In the genomic region with DNA sequence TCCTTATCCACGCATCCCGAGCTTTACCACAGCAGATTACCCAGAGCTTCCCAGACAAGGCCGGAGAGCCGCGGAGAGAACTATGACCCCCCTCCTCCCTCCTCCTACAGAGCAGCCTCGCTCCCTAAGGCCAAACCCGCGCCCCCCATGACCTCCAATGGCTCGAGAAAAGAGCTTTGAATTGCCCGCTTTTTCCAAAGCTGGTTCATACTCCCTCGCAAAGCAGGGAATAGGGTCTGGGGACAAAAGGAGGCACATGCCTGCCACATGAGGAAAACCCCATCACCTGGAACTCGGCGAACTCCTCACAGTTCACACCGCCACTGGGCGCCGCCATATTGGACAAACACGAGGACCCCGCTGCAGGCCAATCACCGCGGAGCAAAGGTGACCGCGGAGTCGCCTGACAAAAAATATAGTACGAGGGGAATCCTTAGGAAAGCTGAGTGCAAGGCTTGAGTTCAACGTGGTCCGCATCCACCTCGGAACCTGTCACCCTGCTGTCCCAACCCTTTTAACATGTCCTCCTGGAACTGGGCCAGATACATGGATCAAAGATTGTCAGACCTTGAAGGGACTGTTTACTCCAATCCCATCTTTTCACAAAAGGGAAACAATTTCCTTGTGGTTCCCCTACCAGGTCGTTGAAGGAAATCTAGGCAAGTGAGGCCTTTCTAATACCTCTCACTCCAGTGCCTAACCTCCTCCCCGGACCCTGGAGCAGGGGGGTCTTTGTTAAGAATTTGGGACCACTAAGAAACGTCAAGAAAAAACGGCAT, we compare ENCODE assay signal across 8 cellular contexts. TPM values are rescaled to one million over a fixed set of nuclear protein-coding genes. Genes with fewer than 3 reads are reported as not detected.
DNase-seq lines count a peak whose midpoint lies in the region; ATAC-seq, FAIRE-seq and TF ChIP-seq lines count a peak whose summit lies in the region.

A gene (minus strand): TSS at position 344 of the 779 bp plus-strand sequence. CDS start 7 bp downstream, at position 337.

- peak within 1 kb of the TSS; percentile 93 for H2AFZ ChIP-seq in Loucy (ENCODE audit: low read length)
- peak within 1 kb of the TSS; percentile 99 for H2AFZ ChIP-seq in fibroblast of lung (ENCODE audit: low read length)

- peaks cover 74% of the 10 kb centered on the region for H3K36me3 Mint-ChIP-seq in activated T-helper 17 cell treated with anti-CD3 and anti-CD28 coated beads, Interleukin-2, amount 50 U/mL, for 72 hours (ENCODE audit: low read depth)
- peaks cover 0 to 19% (median 0%) of the 10 kb centered on the region in 5 donors for H3K36me3 Mint-ChIP-seq in naive thymus-derived CD4-positive, alpha-beta T cell
- H3K36me3 Mint-ChIP-seq in stimulated activated naive B cell treated with anti-CD40 and anti-IgM and Interleukin-4, amounts not matched to agents 10 μg/mL and 1 μg/mL and 100 μg/mL, for 72 hours: peaks cover 17 to 20% of the 10 kb centered on the region in 2 donors

- ATAC-seq in GM21737 (IDR thresholded peaks at IDR 0.05; ENCODE audit: unreplicated experiment) (peak; percentile 44), RWPE2 (ENCODE audit: low read depth) (peak; percentile 57)
- peak; percentile 46 for ATAC-seq in activated T-helper 17 cell treated with anti-CD3 and anti-CD28 coated beads, Interleukin-2, amount 50 U/mL, for 72 hours (replicated peaks)
- peak; percentile 69 for ATAC-seq in naive thymus-derived CD4-positive, alpha-beta T cell
- peak; percentile 38 to 46 for ATAC-seq in stimulated activated naive B cell treated with anti-CD40 and anti-IgM and Interleukin-4, amounts not matched to agents 10 μg/mL and 1 μg/mL and 100 μg/mL, for 72 hours (replicated peaks)

- H3K4me1 Mint-ChIP-seq in activated T-helper 17 cell treated with anti-CD3 and anti-CD28 coated beads, Interleukin-2, amount 50 U/mL, for 72 hours: peaks cover 28% of the 10 kb centered on the region
- peaks cover 18 to 64% (median 50%) of the 10 kb centered on the region in 7 donors for H3K4me1 Mint-ChIP-seq in naive thymus-derived CD4-positive, alpha-beta T cell
- H3K4me1 Mint-ChIP-seq in stimulated activated naive B cell treated with anti-CD40 and anti-IgM and Interleukin-4, amounts not matched to agents 10 μg/mL and 1 μg/mL and 100 μg/mL, for 72 hours: peaks cover 32 to 75% of the 10 kb centered on the region in 2 donors

- peaks cover 52% of the 10 kb centered on the region for H3K4me1 ChIP-seq in Loucy (ENCODE audit: insufficient read depth, low read length, poor library complexity, severe bottlenecking)
- H3K4me1 ChIP-seq in RWPE2 (ENCODE audit: insufficient read depth, poor library complexity, severe bottlenecking): peaks cover 6% of the 10 kb centered on the region
- H3K4me1 ChIP-seq in fibroblast of lung (ENCODE audit: control insufficient read depth, extremely low read depth, insufficient read depth, low read length): peaks cover 4% of the 10 kb centered on the region
- peaks cover 12 to 15% of the 10 kb centered on the region in 2 donors for H3K4me1 ChIP-seq in naive thymus-derived CD4-positive, alpha-beta T cell (ENCODE audit: control insufficient read depth in 2 of 2, insufficient read depth in 2 of 2, low read length in 2 of 2)

- H3F3A ChIP-seq in Loucy (ENCODE audit: low read depth): no peaks in the 10 kb centered on the region

- CTCF ChIA-PET in naive thymus-derived CD4-positive, alpha-beta T cell (lab: Charles Lee): interaction anchor here (0.5 to 1.1 kb wide), 5 partner anchors 10 to 836 kb away, joined by 3 to 5 read pairs (median 3); no protein-coding TSS in a partner anchor

- H3K27me3 ChIP-seq in Loucy (ENCODE audit: insufficient read depth, low read length, poor library complexity, severe bottlenecking): no peaks in the 10 kb centered on the region
- H3K27me3 ChIP-seq in RWPE2 (ENCODE audit: insufficient read depth, poor library complexity, severe bottlenecking): no peaks in the 10 kb centered on the region
- no peaks in the 10 kb centered on the region for H3K27me3 ChIP-seq in fibroblast of lung (ENCODE audit: control insufficient read depth, insufficient read depth, low read length)
- no peaks in the 10 kb centered on the region for H3K27me3 ChIP-seq in naive thymus-derived CD4-positive, alpha-beta T cell (ENCODE audit: control insufficient read depth in 2 of 2, insufficient read depth in 2 of 2, low read length in 2 of 2)

- H3K27me3 Mint-ChIP-seq in activated T-helper 17 cell treated with anti-CD3 and anti-CD28 coated beads, Interleukin-2, amount 50 U/mL, for 72 hours: no peaks in the 10 kb centered on the region
- no peaks in the 10 kb centered on the region for H3K27me3 Mint-ChIP-seq in naive thymus-derived CD4-positive, alpha-beta T cell
- no peaks in the 10 kb centered on the region for H3K27me3 Mint-ChIP-seq in stimulated activated naive B cell treated with anti-CD40 and anti-IgM and Interleukin-4, amounts not matched to agents 10 μg/mL and 1 μg/mL and 100 μg/mL, for 72 hours

- POLR2A ChIA-PET in naive thymus-derived CD4-positive, alpha-beta T cell (lab: Charles Lee): interaction anchor here (0.8 to 5.2 kb wide), 5 partner anchors 10 to 411 kb away, joined by 4 to 112 read pairs (median 11); a partner anchor contains a TSS

- no peaks in the 10 kb centered on the region for H3K9me2 ChIP-seq in Loucy (replicated peaks; ENCODE audit: low read depth, low read length)

- peak within 1 kb of the TSS; percentile 87 for H3K9ac ChIP-seq in Loucy (ENCODE audit: low read depth, low read length, poor library complexity, severe bottlenecking)
- peak within 1 kb of the TSS; percentile 72 for H3K9ac ChIP-seq in fibroblast of lung (ENCODE audit: insufficient read depth, low read length)

- H3K36me3 ChIP-seq in Loucy (ENCODE audit: insufficient read depth, low read length) (no peaks in the 10 kb centered on the region), RWPE2 (ENCODE audit: low read depth) (peaks cover 21% of the 10 kb centered on the region), fibroblast of lung (ENCODE audit: control insufficient read depth, insufficient read depth, low read length) (no peaks in the 10 kb centered on the region)
- H3K36me3 ChIP-seq in naive thymus-derived CD4-positive, alpha-beta T cell (ENCODE audit: control insufficient read depth in 2 of 3, insufficient read depth in 3 of 3, low read length in 3 of 3): peaks cover 0 to 6% (median 0%) of the 10 kb centered on the region in 3 experiments

- TF ChIP-seq CTCF in D721Med (IDR thresholded peaks at IDR 0.05; ENCODE audit: insufficient read depth, missing control alignments) (no peak), Loucy (conservative IDR thresholded peaks at IDR 0.05; ENCODE audit: low read length) (no peak), RWPE2 (IDR thresholded peaks at IDR 0.05; ENCODE audit: poor library complexity, severe bottlenecking) (no peak), fibroblast of lung (conservative IDR thresholded peaks at IDR 0.05 in 1 of 2, IDR thresholded peaks at IDR 0.05 in 1 of 2; ENCODE audit: low read depth in 1 of 2, low read length in 2 of 2) (no peak)

- no peak for FAIRE-seq in D721Med (lab: Jason Lieb, UNC)

- H3K27ac Mint-ChIP-seq in activated T-helper 17 cell treated with anti-CD3 and anti-CD28 coated beads, Interleukin-2, amount 50 U/mL, for 72 hours: peak within 1 kb of the TSS; percentile 99
- H3K27ac Mint-ChIP-seq in naive thymus-derived CD4-positive, alpha-beta T cell: peak within 1 kb of the TSS; percentile 88 to 98 (median 95)
- peak within 1 kb of the TSS; percentile 98 for H3K27ac Mint-ChIP-seq in stimulated activated naive B cell treated with anti-CD40 and anti-IgM and Interleukin-4, amounts not matched to agents 10 μg/mL and 1 μg/mL and 100 μg/mL, for 72 hours

- peak; percentile 43 for DNase-seq in D721Med (ENCODE audit: insufficient read length, low spot score)
- DNase-seq in RWPE2 (ENCODE audit: low spot score): peak; percentile 79
- DNase-seq in fibroblast of lung (ENCODE audit: low read depth in 2 of 2): peak; percentile 73 to 81
- DNase-seq in naive thymus-derived CD4-positive, alpha-beta T cell: peak; percentile 61 to 85 (median 82)
- peak; percentile 80 for DNase-seq in stimulated activated naive B cell treated with anti-CD40 and anti-IgM and Interleukin-4, amounts not matched to agents 10 μg/mL and 1 μg/mL and 100 μg/mL, for 72 hours

- H3K27ac ChIP-seq in RWPE2 (ENCODE audit: poor library complexity, severe bottlenecking): peak within 1 kb of the TSS; percentile 82
- H3K27ac ChIP-seq in fibroblast of lung (ENCODE audit: insufficient read depth, low read length): peak within 1 kb of the TSS; percentile 70
- peak within 1 kb of the TSS; percentile 85 for H3K27ac ChIP-seq in naive thymus-derived CD4-positive, alpha-beta T cell (ENCODE audit: low read depth, low read length)

- H3K79me2 ChIP-seq in Loucy (ENCODE audit: insufficient read depth, low read length) (peaks cover 81% of the 10 kb centered on the region), fibroblast of lung (ENCODE audit: control insufficient read depth, insufficient read depth, low read length) (peaks cover 14% of the 10 kb centered on the region)

- peak within 1 kb of the TSS; percentile 95 for H3K4me3 Mint-ChIP-seq in activated T-helper 17 cell treated with anti-CD3 and anti-CD28 coated beads, Interleukin-2, amount 50 U/mL, for 72 hours
- H3K4me3 Mint-ChIP-seq in naive thymus-derived CD4-positive, alpha-beta T cell: peak within 1 kb of the TSS; percentile 87 to 99 (median 95)
- H3K4me3 Mint-ChIP-seq in stimulated activated naive B cell treated with anti-CD40 and anti-IgM and Interleukin-4, amounts not matched to agents 10 μg/mL and 1 μg/mL and 100 μg/mL, for 72 hours: peak within 1 kb of the TSS; percentile 91 to 95

- intact Hi-C loops in naive thymus-derived CD4-positive, alpha-beta T cell (cut with micrococcal nuclease): loop anchor here (1.0 to 10.0 kb wide), 6 partner anchors 61 to 1786 kb away; a partner anchor contains a TSS

- peak within 1 kb of the TSS; percentile 98 for H3K4me2 ChIP-seq in Loucy (ENCODE audit: low read depth, low read length, poor library complexity, severe bottlenecking)
- H3K4me2 ChIP-seq in fibroblast of lung (ENCODE audit: extremely low read depth, insufficient read depth, low read length): peak within 1 kb of the TSS; percentile 99

- H4K20me1 ChIP-seq in Loucy (ENCODE audit: insufficient read depth, low read length, poor library complexity, severe bottlenecking): peaks cover 7% of the 10 kb centered on the region
- no peaks in the 10 kb centered on the region for H4K20me1 ChIP-seq in fibroblast of lung (ENCODE audit: control insufficient read depth, extremely low read depth, insufficient read depth, low read length)

- peak within 1 kb of the TSS; percentile 91 for H3K4me3 ChIP-seq in Loucy (ENCODE audit: low read length, poor library complexity, severe bottlenecking)
- peak within 1 kb of the TSS; percentile 72 for H3K4me3 ChIP-seq in RWPE2 (ENCODE audit: severe bottlenecking)
- H3K4me3 ChIP-seq in fibroblast of lung (replicated peaks in 1 of 4; ENCODE audit: control extremely low read depth in 1 of 4, insufficient read depth in 1 of 4, low read depth in 3 of 4, low read length in 4 of 4): peak within 1 kb of the TSS; percentile 83 to 91 (median 84)
- H3K4me3 ChIP-seq in naive thymus-derived CD4-positive, alpha-beta T cell (ENCODE audit: low read length): peak within 1 kb of the TSS; percentile 84

- H3K9me3 Mint-ChIP-seq in activated T-helper 17 cell treated with anti-CD3 and anti-CD28 coated beads, Interleukin-2, amount 50 U/mL, for 72 hours: no peaks in the 10 kb centered on the region
- no peaks in the 10 kb centered on the region for H3K9me3 Mint-ChIP-seq in naive thymus-derived CD4-positive, alpha-beta T cell
- H3K9me3 Mint-ChIP-seq in stimulated activated naive B cell treated with anti-CD40 and anti-IgM and Interleukin-4, amounts not matched to agents 10 μg/mL and 1 μg/mL and 100 μg/mL, for 72 hours: peaks cover 0 to 7% of the 10 kb centered on the region in 2 donors

- H3K9me3 ChIP-seq in Loucy (ENCODE audit: insufficient read depth, low read depth, low read length) (no peaks in the 10 kb centered on the region), RWPE2 (ENCODE audit: severe bottlenecking) (no peaks in the 10 kb centered on the region), fibroblast of lung (ENCODE audit: control insufficient read depth, insufficient read depth, low read depth, low read length) (no peaks in the 10 kb centered on the region)
- no peaks in the 10 kb centered on the region for H3K9me3 ChIP-seq in naive thymus-derived CD4-positive, alpha-beta T cell (ENCODE audit: control insufficient read depth in 2 of 3, low read length in 3 of 3)

RNA-seq across cellular contexts. Expression of the gene that starts here (rescaled TPM):
- total RNA-seq in activated T-helper 17 cell treated with anti-CD3 and anti-CD28 coated beads, Interleukin-2, amount 50 U/mL, for 72 hours: 10 to 100 TPM; 59.7 to 97.8 TPM
- 30.9 and 57.8 TPM in 2 replicates for total RNA-seq in fibroblast of lung
- 22.3 and 26.7 TPM in 2 replicates for polyA plus RNA-seq in fibroblast of lung
- polyA plus RNA-seq in fibroblast of lung (2012): 27.5 and 29.4 TPM in 2 replicates
- polyA minus RNA-seq in fibroblast of lung (ENCODE audit: low replicate concordance): not detected in 2 replicates
- 10 to 100 TPM; 14.7 to 47.7 (median 26.3) TPM for total RNA-seq in naive thymus-derived CD4-positive, alpha-beta T cell
- 10 to 100 TPM; 11.6 to 29.0 TPM for polyA plus RNA-seq in naive thymus-derived CD4-positive, alpha-beta T cell

Comparison
In these comparisons a context has a peak if more than half of its experiments do, and no peak if none do; other contexts are left out.
1. Peak in every context shown above with its lines: DNase-seq, ATAC-seq, H3K4me3 ChIP-seq and H3K27ac ChIP-seq.